Comparison of ENCODE assay signal across 29 cellular contexts in the genomic region with DNA sequence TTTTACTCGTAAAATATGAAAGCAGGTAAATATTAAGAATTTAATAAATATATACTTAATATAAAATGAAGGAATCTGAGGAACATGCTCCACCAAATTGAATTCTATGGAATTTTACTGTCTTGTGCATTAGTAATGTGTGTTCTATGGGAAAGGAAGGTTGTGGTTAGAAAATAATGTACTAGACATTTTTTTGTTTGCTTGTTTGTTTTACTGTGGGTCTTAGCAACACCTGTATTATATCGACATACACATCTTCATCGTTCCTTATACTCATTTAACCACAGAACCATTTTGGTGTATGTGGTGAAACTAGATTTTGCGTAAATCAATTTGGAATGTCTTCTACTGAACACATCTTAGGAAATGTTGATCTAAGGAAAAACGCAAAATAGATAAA.
A peak's percentile ranks its signal among the peaks of the same experiment; 100 is the strongest.
DNase-seq lines count a peak whose midpoint lies in the region; ATAC-seq and TF ChIP-seq lines count a peak whose summit lies in the region.
"Had no signal": no experiment of that assay in that cellular context is flagged by ENCODE, and none has a peak within 500 bp of the region (broad histone marks: within the 10 kb centered on the region; RNA-seq: fewer than 3 reads in every experiment).

No MANE protein-coding gene starts in this region.

- H3K9me3 Mint-ChIP-seq in MCF 10A (ENCODE audit: unreplicated experiment): no peaks in the 10 kb centered on the region
- H3K9me3 Mint-ChIP-seq: CD8-positive, alpha-beta T cell; naive thymus-derived CD8-positive, alpha-beta T cell had no signal

- no peak for TF ChIP-seq CTCF in MCF 10A (IDR thresholded peaks at IDR 0.05; ENCODE audit: unreplicated experiment)
- TF ChIP-seq CTCF in breast epithelium (IDR thresholded peaks at IDR 0.05): no peak
- no peak for TF ChIP-seq CTCF in astrocyte of the spinal cord (IDR thresholded peaks at IDR 0.05; ENCODE audit: low read depth, low read length)
- TF ChIP-seq CTCF in gastrocnemius medialis (IDR thresholded peaks at IDR 0.05 in 4 of 5, conservative IDR thresholded peaks at IDR 0.05 in 1 of 5): no peak
- TF ChIP-seq CTCF in right atrium auricular region (IDR thresholded peaks at IDR 0.05): no peak
- TF ChIP-seq CTCF in dorsolateral prefrontal cortex (IDR thresholded peaks at IDR 0.05 in 54 of 56, conservative IDR thresholded peaks at IDR 0.05 in 2 of 56; ENCODE audit: low read depth in 1 of 56, partially characterized antibody in 56 of 56): no peak

- intact Hi-C loops in MCF 10A (cut with micrococcal nuclease): no loop called here
- intact Hi-C loops in breast epithelium (cut with DNase I; ENCODE audit: low total_unique reads): no loop called here
- intact Hi-C loops in gastrocnemius medialis (cut with DNase I; ENCODE audit: low total_unique reads): no loop called here
- intact Hi-C loops in dorsolateral prefrontal cortex (cut with DNase I): no loop called here

- no peaks in the 10 kb centered on the region for H3K27me3 Mint-ChIP-seq in MCF 10A (ENCODE audit: insufficient read depth, unreplicated experiment)
- H3K27me3 Mint-ChIP-seq: naive thymus-derived CD8-positive, alpha-beta T cell had no signal

- no peak overlapping the region for H4K91ac ChIP-seq in mesenchymal stem cell (ENCODE audit: low read length)

- TF ChIP-seq POLR2A in breast epithelium (IDR thresholded peaks at IDR 0.05) (no peak), gastrocnemius medialis (IDR thresholded peaks at IDR 0.05) (no peak)

- H3K4me1 ChIP-seq in breast epithelium (peaks cover 4 to 9% of the 10 kb centered on the region in 2 donors), mesenchymal stem cell (ENCODE audit: control insufficient read depth, insufficient read depth, low read depth, low read length) (peaks cover 3% of the 10 kb centered on the region), gastrocnemius medialis (peaks cover 12 to 13% of the 10 kb centered on the region in 2 donors), right atrium auricular region (peaks cover 0 to 13% of the 10 kb centered on the region in 2 donors)
- H3K4me1 ChIP-seq: adrenal gland, pancreas had no signal

- no peak overlapping the region for H2AFZ ChIP-seq in mesenchymal stem cell (ENCODE audit: low read depth, low read length)

- H3K4ac ChIP-seq in mesenchymal stem cell (ENCODE audit: low read depth in 1 of 2, low read length in 2 of 2): no peak overlapping the region

- H3K4me3 Mint-ChIP-seq in MCF 10A (ENCODE audit: unreplicated experiment): no peak overlapping the region
- H3K4me3 Mint-ChIP-seq: CD8-positive, alpha-beta T cell; naive thymus-derived CD8-positive, alpha-beta T cell had no signal

- CTCF ChIA-PET in MCF 10A (lab: Yijun Ruan, JAX): interaction anchor here (0.8 to 3.1 kb wide), 4 partner anchors 17 to 305 kb away, joined by 3 to 10 read pairs (median 4); a partner anchor contains a TSS

- H3K23ac ChIP-seq in mesenchymal stem cell (ENCODE audit: low read length in 2 of 2): no peak overlapping the region

- no peaks in the 10 kb centered on the region for H3K36me3 Mint-ChIP-seq in MCF 10A (ENCODE audit: insufficient read depth, unreplicated experiment)

- no peak for ATAC-seq in gastrocnemius medialis
- ATAC-seq: CD8-positive, alpha-beta T cell; heart left ventricle; naive thymus-derived CD8-positive, alpha-beta T cell; right cardiac atrium; stimulated activated naive CD8-positive, alpha-beta T cell treated with anti-CD3 and anti-CD28 coated beads, Interleukin-15, Interleukin-2, amounts not matched to agents 100 U/mL and 50 U/mL, for 24 hours had no signal

- H3K36me3 ChIP-seq in breast epithelium: no peaks in the 10 kb centered on the region
- no peaks in the 10 kb centered on the region for H3K36me3 ChIP-seq in mesenchymal stem cell (ENCODE audit: control insufficient read depth in 1 of 2, insufficient read depth in 2 of 2, low read depth in 1 of 2, low read length in 2 of 2)
- H3K36me3 ChIP-seq in gastrocnemius medialis: no peaks in the 10 kb centered on the region
- no peaks in the 10 kb centered on the region for H3K36me3 ChIP-seq in right atrium auricular region
- H3K36me3 ChIP-seq: adrenal gland, heart left ventricle, pancreas, thyroid gland had no signal

- H3K4me3 ChIP-seq in breast epithelium: no peak overlapping the region
- no peak overlapping the region for H3K4me3 ChIP-seq in astrocyte of the spinal cord (ENCODE audit: low read depth, low read length)
- no peak overlapping the region for H3K4me3 ChIP-seq in mesenchymal stem cell (ENCODE audit: insufficient read depth in 1 of 2, low read depth in 1 of 2, low read length in 2 of 2)
- H3K4me3 ChIP-seq in gastrocnemius medialis: no peak overlapping the region
- no peak overlapping the region for H3K4me3 ChIP-seq in right atrium auricular region
- peak overlapping the region in 1 of 59 donors; percentile 20 for H3K4me3 ChIP-seq in dorsolateral prefrontal cortex
- H3K4me3 ChIP-seq: adrenal gland, coronary artery, heart left ventricle, pancreas, thyroid gland had no signal

- H2AK5ac ChIP-seq in mesenchymal stem cell (ENCODE audit: low read length, severe bottlenecking): no peak overlapping the region

- no peak overlapping the region for H4K8ac ChIP-seq in mesenchymal stem cell (ENCODE audit: low read length)

- DNase-seq in MCF 10A (ENCODE audit: unreplicated experiment) (no peak), breast epithelium (ENCODE audit: low spot score in 2 of 2) (no peak), astrocyte of the spinal cord (ENCODE audit: low read depth, low spot score) (peak; percentile 25), mesenchymal stem cell (peak; percentile 70), gastrocnemius medialis (no peak), ecto neural progenitor cell (ENCODE audit: low spot score) (no peak), right atrium auricular region (ENCODE audit: low spot score) (no peak), dorsolateral prefrontal cortex (no peak)
- DNase-seq: 8988T; activated CD4-positive, alpha-beta T cell treated with anti-CD3 and anti-CD28 coated beads for 4 hours; activated CD8-positive, alpha-beta memory T cell treated with anti-CD3 and anti-CD28 coated beads for 24 hours; activated gamma-delta T cell treated with Interleukin-2 at 50 U/mL for 16 hours; activated T-cell treated with anti-CD3 and anti-CD28 coated beads, Interleukin-2, amount 50 U/mL, for 1 hour; adrenal gland; CD8-positive, alpha-beta T cell; GF-D8; heart left ventricle; naive thymus-derived CD8-positive, alpha-beta T cell; NCI-H1105; NCI-H2029; NCI-H2227 treated with DMSO at 0.1 percent for 48 hours; pancreas; right cardiac atrium; SK-N-SH; stimulated activated CD4-positive, alpha-beta T cell treated with anti-CD3 and anti-CD28 coated beads, Interleukin-12 subunit alpha, Interleukin-12 subunit beta, amount 100 ng/mL, for 4 hours; stimulated activated naive CD8-positive, alpha-beta T cell treated with anti-CD3 and anti-CD28 coated beads, Interleukin-15, Interleukin-2, amounts not matched to agents 100 U/mL and 50 U/mL, for 24 hours; thyroid gland had no signal

- H3K4me1 Mint-ChIP-seq in MCF 10A (ENCODE audit: insufficient read depth, unreplicated experiment): peaks cover 17% of the 10 kb centered on the region

- H3K27me3 ChIP-seq in breast epithelium (no peaks in the 10 kb centered on the region), mesenchymal stem cell (ENCODE audit: control insufficient read depth in 1 of 2, insufficient read depth in 1 of 2, low read length in 2 of 2) (no peaks in the 10 kb centered on the region), gastrocnemius medialis (no peaks in the 10 kb centered on the region), right atrium auricular region (no peaks in the 10 kb centered on the region), dorsolateral prefrontal cortex (no peaks in the 10 kb centered on the region)
- H3K27me3 ChIP-seq: adrenal gland, heart left ventricle, pancreas, thyroid gland had no signal

- in situ Hi-C loops in astrocyte of the spinal cord (cut with HindIII; ENCODE audit: low sequenced_read_pairs): no loop called here
- in situ Hi-C loops in gastrocnemius medialis (cut with MboI; ENCODE audit: low sequenced_read_pairs in 4 of 4): no loop called here

- H3K4me2 ChIP-seq in mesenchymal stem cell (ENCODE audit: low read length, poor library complexity, severe bottlenecking): no peak overlapping the region
- H3K4me2 ChIP-seq: SK-N-SH had no signal

- no peak overlapping the region for H3K14ac ChIP-seq in mesenchymal stem cell (ENCODE audit: low read length in 2 of 2)

- H3K9ac ChIP-seq in mesenchymal stem cell (ENCODE audit: low read length): peak overlapping the region; percentile 72
- H3K9ac ChIP-seq: SK-N-SH had no signal

- peaks cover 25% of the 10 kb centered on the region for H3K79me1 ChIP-seq in mesenchymal stem cell (replicated peaks; ENCODE audit: low read length, poor library complexity, severe bottlenecking)

- H2BK15ac ChIP-seq in mesenchymal stem cell (ENCODE audit: low read depth, poor library complexity, severe bottlenecking): no peak overlapping the region

- no peak overlapping the region for H3K18ac ChIP-seq in mesenchymal stem cell (ENCODE audit: low read depth in 1 of 2, low read length in 2 of 2)

- H3K27ac Mint-ChIP-seq in MCF 10A (ENCODE audit: low read depth, unreplicated experiment): peak overlapping the region; percentile 73
- H3K27ac Mint-ChIP-seq: CD8-positive, alpha-beta T cell had no signal

- BruUV-seq in MCF 10A (replicated peaks; lab: Mats Ljungman, UMichigan): no TSS peak

- POLR2A ChIA-PET in MCF 10A (lab: Yijun Ruan, JAX): interaction anchor here (0.6 to 1.0 kb wide), 3 partner anchors 174 to 190 kb away, joined by 3 to 5 read pairs (median 4); no protein-coding TSS in a partner anchor

- H3K27ac ChIP-seq in breast epithelium (peak overlapping the region in 1 of 2 donors; percentile 63), mesenchymal stem cell (ENCODE audit: low read length, poor library complexity, severe bottlenecking) (no peak overlapping the region), gastrocnemius medialis (no peak overlapping the region), right atrium auricular region (no peak overlapping the region), dorsolateral prefrontal cortex (peak overlapping the region in 3 of 59 donors; percentile 7 to 40 (median 28))
- H3K27ac ChIP-seq: adrenal gland, coronary artery, heart left ventricle, pancreas, RWPE1 had no signal

- H2BK12ac ChIP-seq in mesenchymal stem cell (ENCODE audit: low read length in 2 of 2): no peak overlapping the region

- no peak overlapping the region for H2BK5ac ChIP-seq in mesenchymal stem cell (ENCODE audit: low read depth, low read length, poor library complexity, severe bottlenecking)

- H3K9me3 ChIP-seq in breast epithelium (no peaks in the 10 kb centered on the region), mesenchymal stem cell (ENCODE audit: control insufficient read depth, low read length) (no peaks in the 10 kb centered on the region), gastrocnemius medialis (no peaks in the 10 kb centered on the region), right atrium auricular region (no peaks in the 10 kb centered on the region)
- H3K9me3 ChIP-seq: adrenal gland, heart left ventricle, pancreas, SK-N-SH, thyroid gland had no signal

- H2BK120ac ChIP-seq in mesenchymal stem cell (ENCODE audit: low read depth, low read length): no peak overlapping the region

- WGBS in mesenchymal stem cell: no CpG with 5 or more reads among the region's 5 CpGs

Comparison
In these comparisons a context has a peak if more than half of its experiments do, and no peak if none do; other contexts are left out.
1. DNase-seq: peak in astrocyte of the spinal cord (single experiment) and mesenchymal stem cell (single experiment); none in MCF 10A (single experiment), breast epithelium (0 of 2), gastrocnemius medialis (0 of 2), ecto neural progenitor cell (single experiment), right atrium auricular region (single experiment) and dorsolateral prefrontal cortex (0 of 10).